In the genomic region with DNA sequence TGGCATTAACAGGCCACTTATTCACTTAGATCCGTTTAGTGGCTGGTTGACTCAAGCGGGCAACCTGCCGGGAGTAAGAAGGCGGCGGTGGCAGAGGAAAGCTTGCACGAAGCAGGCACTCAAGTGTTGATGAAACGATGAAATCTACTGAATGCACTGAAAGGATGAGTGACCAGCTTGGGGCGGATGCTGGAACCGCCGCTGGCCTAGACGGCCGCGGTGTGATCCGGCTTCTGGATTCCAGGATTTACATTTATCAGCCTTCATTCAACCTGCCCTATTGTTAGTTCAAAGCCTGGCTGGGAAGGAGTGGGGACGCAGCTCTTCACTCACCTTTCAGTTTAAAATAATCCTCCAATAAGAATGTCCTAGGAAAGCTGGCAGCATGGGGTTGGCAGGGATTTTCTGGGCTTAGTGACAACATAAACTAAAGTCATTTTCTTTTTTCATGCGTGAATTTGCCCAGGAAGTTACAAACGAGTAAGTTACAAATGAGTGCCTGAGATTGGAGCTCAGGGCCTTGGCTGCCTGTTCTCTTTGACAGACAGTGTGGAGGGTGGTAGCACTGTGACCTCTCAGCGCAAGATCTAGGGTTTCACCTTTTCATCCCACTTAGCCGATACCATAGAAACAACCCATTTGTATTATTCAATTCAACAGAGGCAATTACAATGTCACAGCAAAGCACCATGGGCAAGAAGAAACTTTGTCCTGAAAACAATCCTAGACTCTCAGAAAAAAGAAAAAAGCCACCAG, we compare ENCODE assay signal across 9 cellular contexts. TPM values are rescaled to one million over a fixed set of nuclear protein-coding genes. Genes with fewer than 3 reads are reported as not detected.
DNase-seq lines count a peak whose midpoint lies in the region; ATAC-seq and TF ChIP-seq lines count a peak whose summit lies in the region.
"Had no signal": no experiment of that assay in that cellular context is flagged by ENCODE, and none has a peak within 500 bp of the region (broad histone marks: within the 10 kb centered on the region; RNA-seq: fewer than 3 reads in every experiment).

No MANE protein-coding gene starts in this region.

- CTCF ChIA-PET in activated CD8-positive, alpha-beta T cell treated with anti-CD3 and anti-CD28 coated beads for 36 hours (lab: Charles Lee): interaction anchor here (0.9 to 3.1 kb wide), 2 partner anchors 60 to 126 kb away, joined by 3 to 8 read pairs; partner anchors contain the start of gene C3orf33
- CTCF ChIA-PET in activated CD8-positive, alpha-beta T cell treated with anti-CD3 and anti-CD28 coated beads, Interleukin-2, amount 10 ng/mL, durations not matched to agents 7 days and 5 days (lab: Charles Lee): interaction anchor here (1.1 to 1.4 kb wide), 3 partner anchors 11 to 124 kb away, joined by 3 to 4 read pairs (median 4); partner anchors contain the start of genes C3orf33 and GMPS
- CTCF ChIA-PET in PC-3 (lab: Charles Lee): interaction anchor here (2.3 kb wide), 1 partner anchor 60 kb away, joined by 6 read pairs; the partner anchor contains the start of gene C3orf33

- TF ChIP-seq CTCF in activated CD8-positive, alpha-beta T cell treated with anti-CD3 and anti-CD28 coated beads for 36 hours (IDR thresholded peaks at IDR 0.05): no peak
- no peak for TF ChIP-seq CTCF in PC-3 (conservative IDR thresholded peaks at IDR 0.05; ENCODE audit: low read depth, low read length)

- H3K79me2 ChIP-seq in PC-3 (ENCODE audit: low read length): 0 out of 2 replicates have a peak, but pooled peaks cover 7% of the 10 kb centered on the region

- intact Hi-C loops in activated CD8-positive, alpha-beta T cell treated with anti-CD3 and anti-CD28 coated beads for 36 hours (cut with micrococcal nuclease): no loop called here
- intact Hi-C loops in PC-3 (cut with micrococcal nuclease): loop anchor here (1.0 to 5.0 kb wide), 4 partner anchors 43 to 364 kb away; partner anchors contain the start of genes GMPS and SLC33A1

- H3K4me1 Mint-ChIP-seq in activated CD8-positive, alpha-beta T cell treated with anti-CD3 and anti-CD28 coated beads for 36 hours (ENCODE audit: low read depth): peaks cover 10% of the 10 kb centered on the region
- H3K4me1 Mint-ChIP-seq in activated CD8-positive, alpha-beta T cell treated with anti-CD3 and anti-CD28 coated beads, Interleukin-2, amount 10 ng/mL, durations not matched to agents 7 days and 5 days (ENCODE audit: low read depth): peaks cover 21% of the 10 kb centered on the region

- no peaks in the 10 kb centered on the region for H3K9me3 Mint-ChIP-seq in activated CD8-positive, alpha-beta T cell treated with anti-CD3 and anti-CD28 coated beads for 36 hours
- H3K9me3 Mint-ChIP-seq in activated CD8-positive, alpha-beta T cell treated with anti-CD3 and anti-CD28 coated beads, Interleukin-2, amount 10 ng/mL, durations not matched to agents 7 days and 5 days (ENCODE audit: insufficient read depth): no peaks in the 10 kb centered on the region

- H3K9ac ChIP-seq in PC-3 (ENCODE audit: low read length): peak overlapping the region; percentile 61; the same call in 1 of the 2 replicates

- H3K4me3 ChIP-seq in PC-3 (ENCODE audit: low read length) (peak overlapping the region; percentile 91), neuron (ENCODE audit: low read length) (peak overlapping the region; percentile 92)

- BruUV-seq in PC-3 (replicated peaks; lab: Mats Ljungman, UMichigan): no TSS peak

- DNase-seq in activated CD8-positive, alpha-beta T cell treated with anti-CD3 and anti-CD28 coated beads for 36 hours: peak; percentile 22
- no peak for DNase-seq in activated CD8-positive, alpha-beta T cell treated with anti-CD3 and anti-CD28 coated beads, Interleukin-2, amount 10 ng/mL, durations not matched to agents 7 days and 5 days
- peak; percentile 74 for DNase-seq in PC-3
- DNase-seq in fibroblast of gingiva (ENCODE audit: low read depth): peak; percentile 33
- DNase-seq in SW480 (ENCODE audit: low spot score): no peak
- no peak for DNase-seq in AG20443 (ENCODE audit: low spot score)

- peaks cover 48% of the 10 kb centered on the region for H3K4me1 ChIP-seq in PC-3 (ENCODE audit: insufficient read depth, low read length)
- H3K4me1 ChIP-seq in neuron (ENCODE audit: insufficient read depth, low read length): peaks cover 62% of the 10 kb centered on the region

- peaks cover 36% of the 10 kb centered on the region for H3K27me3 Mint-ChIP-seq in activated CD8-positive, alpha-beta T cell treated with anti-CD3 and anti-CD28 coated beads for 36 hours
- peaks cover 58% of the 10 kb centered on the region for H3K27me3 Mint-ChIP-seq in activated CD8-positive, alpha-beta T cell treated with anti-CD3 and anti-CD28 coated beads, Interleukin-2, amount 10 ng/mL, durations not matched to agents 7 days and 5 days (ENCODE audit: low read depth)

- H3K27me3 ChIP-seq in PC-3 (ENCODE audit: low read length) (no peaks in the 10 kb centered on the region), neuron (ENCODE audit: insufficient read depth, low read length) (no peaks in the 10 kb centered on the region)

- POLR2A ChIA-PET in activated CD8-positive, alpha-beta T cell treated with anti-CD3 and anti-CD28 coated beads for 36 hours (lab: Charles Lee): no interaction called here
- POLR2A ChIA-PET in activated CD8-positive, alpha-beta T cell treated with anti-CD3 and anti-CD28 coated beads, Interleukin-2, amount 10 ng/mL, durations not matched to agents 7 days and 5 days (lab: Charles Lee): no interaction called here
- POLR2A ChIA-PET in PC-3 (lab: Charles Lee; ENCODE audit: unreplicated experiment): interaction anchor here (0.6 kb wide), 1 partner anchor 32 kb away, joined by 3 read pairs; no protein-coding TSS in a partner anchor

- no peak overlapping the region for H3K4me3 Mint-ChIP-seq in activated CD8-positive, alpha-beta T cell treated with anti-CD3 and anti-CD28 coated beads for 36 hours
- H3K4me3 Mint-ChIP-seq in activated CD8-positive, alpha-beta T cell treated with anti-CD3 and anti-CD28 coated beads, Interleukin-2, amount 10 ng/mL, durations not matched to agents 7 days and 5 days: no peak overlapping the region

- no peaks in the 10 kb centered on the region for H3K36me3 Mint-ChIP-seq in activated CD8-positive, alpha-beta T cell treated with anti-CD3 and anti-CD28 coated beads for 36 hours (ENCODE audit: low read depth)
- H3K36me3 Mint-ChIP-seq in activated CD8-positive, alpha-beta T cell treated with anti-CD3 and anti-CD28 coated beads, Interleukin-2, amount 10 ng/mL, durations not matched to agents 7 days and 5 days (ENCODE audit: low read depth): no peaks in the 10 kb centered on the region

- H4K20me1 ChIP-seq in PC-3 (ENCODE audit: low read length): no peaks in the 10 kb centered on the region

- H3F3A ChIP-seq in PC-3 (ENCODE audit: low read length, unreplicated experiment): no peaks in the 10 kb centered on the region

- H2AFZ ChIP-seq in PC-3 (ENCODE audit: low read length) (peak overlapping the region; percentile 100), neuron (ENCODE audit: low read depth, low read length) (peak overlapping the region; percentile 91)

- ATAC-seq in activated CD8-positive, alpha-beta T cell treated with anti-CD3 and anti-CD28 coated beads for 36 hours: no peak
- ATAC-seq in activated CD8-positive, alpha-beta T cell treated with anti-CD3 and anti-CD28 coated beads, Interleukin-2, amount 10 ng/mL, durations not matched to agents 7 days and 5 days: no peak
- peak; percentile 34 for ATAC-seq in PC-3
- no peak for ATAC-seq in HG03159 (IDR thresholded peaks at IDR 0.05; ENCODE audit: unreplicated experiment)

- no peaks in the 10 kb centered on the region for H3K9me2 ChIP-seq in PC-3 (replicated peaks; ENCODE audit: low read length)

- H3K36me3 ChIP-seq in PC-3 (ENCODE audit: low read depth, low read length) (no peaks in the 10 kb centered on the region), neuron (ENCODE audit: insufficient read depth, low read length) (no peaks in the 10 kb centered on the region)
- H3K36me3 ChIP-seq: BLaER1 had no signal

- H3K27ac ChIP-seq in PC-3 (ENCODE audit: low read length): peak overlapping the region; percentile 17
- H3K27ac ChIP-seq: BLaER1 had no signal

- peak overlapping the region; percentile 98 for H3K4me2 ChIP-seq in PC-3 (ENCODE audit: low read length)

- H3K9me3 ChIP-seq in PC-3 (ENCODE audit: low read length) (no peaks in the 10 kb centered on the region), neuron (ENCODE audit: low read length) (no peaks in the 10 kb centered on the region)
- H3K9me3 ChIP-seq: BLaER1 had no signal

- H3K27ac Mint-ChIP-seq in activated CD8-positive, alpha-beta T cell treated with anti-CD3 and anti-CD28 coated beads for 36 hours: no peak overlapping the region
- no peak overlapping the region for H3K27ac Mint-ChIP-seq in activated CD8-positive, alpha-beta T cell treated with anti-CD3 and anti-CD28 coated beads, Interleukin-2, amount 10 ng/mL, durations not matched to agents 7 days and 5 days

RNA-seq across cellular contexts. Expression of gene PLCH1, which starts 1.1 kb away (rescaled TPM):
- total RNA-seq in activated CD8-positive, alpha-beta T cell treated with anti-CD3 and anti-CD28 coated beads for 36 hours: under 1 TPM; 0.20 to 0.32 TPM
- 1 to 10 TPM; 2.0 to 2.4 TPM for total RNA-seq in activated CD8-positive, alpha-beta T cell treated with anti-CD3 and anti-CD28 coated beads, Interleukin-2, amount 10 ng/mL, durations not matched to agents 7 days and 5 days
- 4.1 and 4.5 TPM in 2 replicates for total RNA-seq in PC-3 (2014; rRNA removed)

Comparison
In these comparisons a context has a peak if more than half of its experiments do, and no peak if none do; other contexts are left out.
1. DNase-seq: peak in activated CD8-positive, alpha-beta T cell treated with anti-CD3 and anti-CD28 coated beads for 36 hours (single experiment), PC-3 (single experiment) and fibroblast of gingiva (single experiment); none in activated CD8-positive, alpha-beta T cell treated with anti-CD3 and anti-CD28 coated beads, Interleukin-2, amount 10 ng/mL, durations not matched to agents 7 days and 5 days (single experiment), SW480 (single experiment) and AG20443 (single experiment).